In the genomic region with DNA sequence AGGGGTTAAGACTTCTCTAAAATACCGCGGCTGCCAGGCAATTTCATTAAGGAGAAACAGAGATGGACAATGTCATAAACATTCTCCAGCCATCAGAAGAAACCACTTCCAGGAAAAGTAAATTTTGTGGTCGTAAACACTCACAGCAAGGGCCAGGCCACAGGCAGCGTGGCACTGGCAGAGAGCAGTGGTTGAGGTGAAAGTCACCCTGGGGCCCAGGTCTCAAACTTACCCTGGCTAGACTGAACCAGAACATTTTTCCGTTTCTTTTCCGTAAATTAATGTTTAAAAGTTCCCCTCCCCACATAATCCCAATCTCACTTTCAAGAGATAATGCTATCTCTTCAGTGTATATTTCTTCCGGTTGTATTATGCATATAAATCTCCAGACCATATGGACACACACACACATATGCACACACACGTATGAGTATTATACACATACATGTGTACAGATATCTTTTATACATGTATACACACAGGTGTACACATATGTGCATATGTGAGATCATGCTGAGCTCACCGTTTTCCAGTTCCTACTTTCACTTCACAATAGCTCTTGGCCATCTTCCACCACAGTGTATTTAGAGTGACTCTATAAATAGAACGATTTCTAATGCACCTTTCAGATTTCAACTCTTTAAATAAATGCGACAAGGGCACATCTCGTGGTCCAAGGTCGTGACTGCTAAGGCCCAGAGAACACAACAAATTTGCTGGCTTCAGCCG, we compare ENCODE assay signal across 8 cellular contexts.
DNase-seq lines count a peak whose midpoint lies in the region; ATAC-seq and TF ChIP-seq lines count a peak whose summit lies in the region.

No MANE protein-coding gene starts in this region.

- H3K4me3 ChIP-seq in PC-3 (ENCODE audit: low read length) (no peak overlapping the region), skeletal muscle tissue (ENCODE audit: low read length in 3 of 3) (peak overlapping the region in 1 of 3 donors; percentile 15), MG63 (no peak overlapping the region)

- no peaks in the 10 kb centered on the region for H3K27me3 ChIP-seq in PC-3 (ENCODE audit: low read length)
- peaks cover 0 to 8% (median 0%) of the 10 kb centered on the region in 3 donors for H3K27me3 ChIP-seq in skeletal muscle tissue (ENCODE audit: control insufficient read depth in 3 of 3, insufficient read depth in 3 of 3, low read length in 3 of 3)
- peaks cover 9% of the 10 kb centered on the region for H3K27me3 ChIP-seq in MG63

- intact Hi-C loops in PC-3 (cut with micrococcal nuclease): loop anchor here (10.0 kb wide), 1 partner anchor 483 kb away; no protein-coding TSS in a partner anchor

- H3K9me2 ChIP-seq in PC-3 (replicated peaks; ENCODE audit: low read length): no peaks in the 10 kb centered on the region

- no peaks in the 10 kb centered on the region for H3F3A ChIP-seq in PC-3 (ENCODE audit: low read length, unreplicated experiment)

- H3K9ac ChIP-seq in PC-3 (ENCODE audit: low read length): no peak overlapping the region
- H3K9ac ChIP-seq in skeletal muscle tissue (ENCODE audit: low read depth in 1 of 3, low read length in 3 of 3): peak overlapping the region in 1 of 3 donors; percentile 50

- H3K36me3 ChIP-seq in PC-3 (ENCODE audit: low read depth, low read length) (no peaks in the 10 kb centered on the region), skeletal muscle tissue (ENCODE audit: control insufficient read depth in 3 of 3, insufficient read depth in 3 of 3, low read length in 3 of 3) (no peaks in the 10 kb centered on the region), MG63 (no peaks in the 10 kb centered on the region)

- no peak for TF ChIP-seq CTCF in PC-3 (conservative IDR thresholded peaks at IDR 0.05; ENCODE audit: low read depth, low read length)

- peak; percentile 30 for DNase-seq in NCI-H345 (lab: John Stamatoyannopoulos, UW)
- no peak for DNase-seq in NCI-H345 treated with DMSO at 0.1 percent for 48 hours (lab: John Stamatoyannopoulos, UW; ENCODE audit: unreplicated experiment)
- peak; percentile 20 for DNase-seq in PC-3
- DNase-seq in MG63: no peak
- no peak for DNase-seq in stimulated activated CD4-positive, alpha-beta T cell treated with anti-CD3 and anti-CD28 coated beads, Interleukin-15, amount 100 ng/mL, for 24 hours
- DNase-seq in dermis blood vessel endothelial cell: no peak

- H3K9me3 ChIP-seq in PC-3 (ENCODE audit: low read length) (no peaks in the 10 kb centered on the region), skeletal muscle tissue (ENCODE audit: control insufficient read depth in 3 of 3, low read length in 3 of 3) (no peaks in the 10 kb centered on the region), MG63 (no peaks in the 10 kb centered on the region)

- POLR2A ChIA-PET in PC-3 (lab: Charles Lee; ENCODE audit: unreplicated experiment): no interaction called here

- BruUV-seq in PC-3 (replicated peaks; lab: Mats Ljungman, UMichigan): no TSS peak

- no peak overlapping the region for H3K4me2 ChIP-seq in PC-3 (ENCODE audit: low read length)

- H3K27ac ChIP-seq in PC-3 (ENCODE audit: low read length) (no peak overlapping the region), skeletal muscle tissue (ENCODE audit: low read depth, low read length) (peak overlapping the region; percentile 72)

- CTCF ChIA-PET in PC-3 (lab: Charles Lee): no interaction called here

- H3K4me1 ChIP-seq in PC-3 (ENCODE audit: insufficient read depth, low read length) (0 out of 2 replicates have a peak, but pooled peaks cover 6% of the 10 kb centered on the region), skeletal muscle tissue (ENCODE audit: control insufficient read depth in 3 of 3, insufficient read depth in 3 of 3, low read length in 3 of 3) (peaks cover 0 to 31% (median 21%) of the 10 kb centered on the region in 3 donors)

- ATAC-seq in HG02852 (IDR thresholded peaks at IDR 0.05; ENCODE audit: unreplicated experiment) (peak; percentile 50), PC-3 (peak; percentile 45)

- H2AFZ ChIP-seq in PC-3 (ENCODE audit: low read length): no peak overlapping the region

- H3K79me2 ChIP-seq in PC-3 (ENCODE audit: low read length): no peaks in the 10 kb centered on the region

- no peaks in the 10 kb centered on the region for H4K20me1 ChIP-seq in PC-3 (ENCODE audit: low read length)

Comparison
In these comparisons a context has a peak if more than half of its experiments do, and no peak if none do; other contexts are left out.
1. DNase-seq: peak in NCI-H345 (single experiment) and PC-3 (single experiment); none in NCI-H345 treated with DMSO at 0.1 percent for 48 hours (single experiment), MG63 (single experiment), stimulated activated CD4-positive, alpha-beta T cell treated with anti-CD3 and anti-CD28 coated beads, Interleukin-15, amount 100 ng/mL, for 24 hours (single experiment) and dermis blood vessel endothelial cell (single experiment).